35 cellular contexts compared by ENCODE assay signal in genomic region chr2:180128861-180129260, GRCh38.
"Had no signal": no experiment of that assay in that cellular context is flagged by ENCODE, and none has a peak within 500 bp of the region (broad histone marks: within the 10 kb centered on the region; RNA-seq: fewer than 3 reads in every experiment).

No MANE protein-coding gene starts in this region.

- DNase-seq: Karpas-422, Kasumi-1, MG63, MM.1S, MV-4-11, NCI-H1048, NCI-H1092, NCI-H1092 treated with DMSO at 0.1 percent for 48 hours, NCI-H1105, NCI-H1105 treated with DMSO at 0.1 percent for 48 hours, NCI-H1417, NCI-H1417 treated with DMSO at 0.1 percent for 48 hours, NCI-H1436, NCI-H1436 treated with DMSO at 0.1 percent for 48 hours, NCI-H146, NCI-H1694, NCI-H1694 treated with DMSO at 0.1 percent for 48 hours, NCI-H187, NCI-H187 treated with DMSO at 0.1 percent for 48 hours, NCI-H1930, NCI-H2029, NCI-H2029 treated with DMSO at 0.1 percent for 48 hours, NCI-H2081, NCI-H2081 treated with DMSO at 0.1 percent for 48 hours, NCI-H2107, NCI-H2171, NCI-H2171 treated with DMSO at 0.1 percent for 48 hours, NCI-H2227 treated with DMSO at 0.1 percent for 48 hours, NCI-H226, NCI-H345, NCI-H446, NCI-H446 treated with DMSO at 0.1 percent for 48 hours, NCI-H510A, NCI-H510A treated with DMSO at 0.1 percent for 48 hours, NCI-H524 had no signal

- H3K27me3 ChIP-seq: MG63 had no signal

- H3K9me3 ChIP-seq: MG63 had no signal

- H3K4me3 ChIP-seq: MG63 had no signal

- H3K36me3 ChIP-seq: MG63 had no signal
